ENCODE assay signal across 9 cellular contexts in genomic region chr19:51020988-51021651, GRCh38. TPM values are rescaled to one million over a fixed set of nuclear protein-coding genes. Genes with fewer than 3 reads are reported as not detected.
DNase-seq lines count a peak whose midpoint lies in the region; ATAC-seq and TF ChIP-seq lines count a peak whose summit lies in the region.
"Had no signal": no experiment of that assay in that cellular context is flagged by ENCODE, and none has a peak within 500 bp of the region (broad histone marks: within the 10 kb centered on the region; RNA-seq: fewer than 3 reads in every experiment).

No MANE protein-coding gene starts in this region.

- H3K9me3 Mint-ChIP-seq in Calu3 (ENCODE audit: low read depth, unreplicated experiment) (no peaks in the 10 kb centered on the region), neural progenitor cell (peaks cover 10% of the 10 kb centered on the region)

- no peaks in the 10 kb centered on the region for H4K20me1 ChIP-seq in PC-3 (ENCODE audit: low read length)
- H4K20me1 ChIP-seq in neural progenitor cell (ENCODE audit: low read depth) = peaks cover 7% of the 10 kb centered on the region

- DNase-seq in Calu3 = peak; percentile 61
- DNase-seq in HFF-Myc (ENCODE audit: extremely low read depth, low read depth) = peak; percentile 5
- peak; percentile 85 for DNase-seq in PC-3
- DNase-seq in neural progenitor cell (ENCODE audit: low spot score) = peak; percentile 74
- no peak for DNase-seq in HK-2 (ENCODE audit: unreplicated experiment)
- DNase-seq in mesenteric fat pad (ENCODE audit: low spot score) = no peak

- H3K9me3 ChIP-seq in PC-3 (ENCODE audit: low read length) = no peaks in the 10 kb centered on the region
- no peaks in the 10 kb centered on the region for H3K9me3 ChIP-seq in esophagus (ENCODE audit: control insufficient read depth in 2 of 2, insufficient read depth in 1 of 2, low read depth in 1 of 2, low read length in 1 of 2)
- H3K9me3 ChIP-seq in neural progenitor cell (ENCODE audit: low read depth) = no peaks in the 10 kb centered on the region

- H3K79me2 ChIP-seq in PC-3 (ENCODE audit: low read length) = no peaks in the 10 kb centered on the region
- H3K79me2 ChIP-seq in neural progenitor cell (ENCODE audit: low read depth) = no peaks in the 10 kb centered on the region

- H3K36me3 ChIP-seq in PC-3 (ENCODE audit: low read depth, low read length) (no peaks in the 10 kb centered on the region), esophagus (ENCODE audit: control insufficient read depth in 2 of 2, insufficient read depth in 2 of 2, low read length in 1 of 2) (no peaks in the 10 kb centered on the region), neural progenitor cell (no peaks in the 10 kb centered on the region)

- no peak overlapping the region for H3K9ac ChIP-seq in PC-3 (ENCODE audit: low read length)
- no peak overlapping the region for H3K9ac ChIP-seq in neural progenitor cell

- peak overlapping the region; percentile 24 for H3K4me2 ChIP-seq in PC-3 (ENCODE audit: low read length)
- H3K4me2 ChIP-seq in neural progenitor cell = no peak overlapping the region

- peak; percentile 58 for ATAC-seq in PC-3
- no peak for ATAC-seq in HG03520 (IDR thresholded peaks at IDR 0.05; ENCODE audit: unreplicated experiment)

- H3K27me3 Mint-ChIP-seq in Calu3 (ENCODE audit: unreplicated experiment) = peaks cover 1% of the 10 kb centered on the region
- H3K27me3 Mint-ChIP-seq in neural progenitor cell (ENCODE audit: insufficient read depth, low read depth) = peaks cover 52% of the 10 kb centered on the region

- H3F3A ChIP-seq in PC-3 (ENCODE audit: low read length, unreplicated experiment) (no peaks in the 10 kb centered on the region), neural progenitor cell (ENCODE audit: low read depth) (peaks cover 27% of the 10 kb centered on the region)

- no TSS peak for BruUV-seq in Calu3 (replicated peaks; lab: Mats Ljungman, UMichigan)
- no TSS peak for BruUV-seq in PC-3 (replicated peaks; lab: Mats Ljungman, UMichigan)

- no peaks in the 10 kb centered on the region for H3K9me2 ChIP-seq in PC-3 (replicated peaks; ENCODE audit: low read length)

- TF ChIP-seq CTCF in Calu3 (IDR thresholded peaks at IDR 0.05; ENCODE audit: unreplicated experiment) = peak; percentile 59
- TF ChIP-seq CTCF in HFF-Myc (IDR thresholded peaks at IDR 0.05; ENCODE audit: low read depth, low read length, missing control alignments) = peak; percentile 57
- peak; percentile 97 for TF ChIP-seq CTCF in PC-3 (conservative IDR thresholded peaks at IDR 0.05; ENCODE audit: low read depth, low read length)
- TF ChIP-seq CTCF in neural progenitor cell (IDR thresholded peaks at IDR 0.05) = peak; percentile 86

- H3K36me3 Mint-ChIP-seq in Calu3 (ENCODE audit: insufficient read depth, unreplicated experiment) = peaks cover 41% of the 10 kb centered on the region
- H3K36me3 Mint-ChIP-seq in neural progenitor cell = no peaks in the 10 kb centered on the region

- intact Hi-C loops in Calu3 (cut with micrococcal nuclease; ENCODE audit: unreplicated experiment) = loop anchor here (1.0 kb wide), 1 partner anchor 76 kb away; no protein-coding TSS in a partner anchor
- intact Hi-C loops in PC-3 (cut with micrococcal nuclease) = loop anchor here (1.0 to 5.0 kb wide), 4 partner anchors 49 to 314 kb away; no protein-coding TSS in a partner anchor

- 30 to 39% methylated on average over 7 of the region's 7 CpGs for WGBS in esophagus, 2 donors

- CTCF ChIA-PET in Calu3 (lab: Charles Lee) (interaction anchor here (0.7 to 2.2 kb wide), 22 partner anchors 12 to 679 kb away, joined by 3 to 37 read pairs (median 4); partner anchors contain the start of gene KLK13), PC-3 (lab: Charles Lee) (interaction anchor here (0.5 to 3.5 kb wide), 12 partner anchors 48 to 664 kb away, joined by 3 to 79 read pairs (median 4); no protein-coding TSS in a partner anchor)

- H3K4me3 ChIP-seq in HFF-Myc (replicated peaks; ENCODE audit: low read depth, low read length) (no peak overlapping the region), PC-3 (ENCODE audit: low read length) (no peak overlapping the region), esophagus (ENCODE audit: low read depth in 1 of 2, low read length in 2 of 2) (no peak overlapping the region), neural progenitor cell (no peak overlapping the region)

- H3K4me3 Mint-ChIP-seq in Calu3 (ENCODE audit: low read depth, unreplicated experiment) (no peak overlapping the region), neural progenitor cell (no peak overlapping the region)

- H3K27ac ChIP-seq in PC-3 (ENCODE audit: low read length) (no peak overlapping the region), esophagus (ENCODE audit: low read depth in 2 of 2, low read length in 1 of 2) (peak overlapping the region; percentile 94 to 96), neural progenitor cell (no peak overlapping the region)

- POLR2A ChIA-PET in PC-3 (lab: Charles Lee; ENCODE audit: unreplicated experiment) = no interaction called here

- H3K4me1 Mint-ChIP-seq in Calu3 (ENCODE audit: low read depth, unreplicated experiment) (peaks cover 32% of the 10 kb centered on the region), neural progenitor cell (peaks cover 7% of the 10 kb centered on the region)

- H2AFZ ChIP-seq in PC-3 (ENCODE audit: low read length) (peak overlapping the region; percentile 26), neural progenitor cell (replicated peaks) (peak overlapping the region; percentile 94)

- H3K4me1 ChIP-seq in PC-3 (ENCODE audit: insufficient read depth, low read length) (peaks cover 16% of the 10 kb centered on the region), esophagus (ENCODE audit: control insufficient read depth in 2 of 2, insufficient read depth in 2 of 2, low read length in 1 of 2) (peaks cover 0 to 5% of the 10 kb centered on the region in 2 donors), neural progenitor cell (peaks cover 28% of the 10 kb centered on the region)

- H3K27ac Mint-ChIP-seq in Calu3 (ENCODE audit: unreplicated experiment) (no peak overlapping the region), neural progenitor cell (no peak overlapping the region)

- no peaks in the 10 kb centered on the region for H3K27me3 ChIP-seq in PC-3 (ENCODE audit: low read length)
- peaks cover 0 to 6% of the 10 kb centered on the region in 2 donors for H3K27me3 ChIP-seq in esophagus (ENCODE audit: control insufficient read depth in 1 of 2, insufficient read depth in 2 of 2, low read length in 2 of 2)
- peaks cover 48% of the 10 kb centered on the region for H3K27me3 ChIP-seq in neural progenitor cell

RNA-seq across cellular contexts. Expression of gene KLK10, which starts 1.6 kb away (rescaled TPM):
- total RNA-seq in Calu3 (2022) = 24.2 and 32.9 TPM in 2 replicates
- 1.2 and 2.9 TPM in 2 replicates for total RNA-seq in PC-3 (2014; rRNA removed)
- 100 to 1,000 TPM; 223 to 304 TPM for polyA plus RNA-seq in esophagus
- total RNA-seq in neural progenitor cell (ENCODE audit: low replicate concordance) = 1.9 TPM in 1 of 2 replicates, not detected in the other
- not detected for total RNA-seq in mesenteric fat pad
- total RNA-seq: mononuclear cell had no signal

RNA-seq across cellular contexts. Expression of gene KLK11, which starts 5.3 kb away (rescaled TPM):
- total RNA-seq in Calu3 (2022) = 10.8 and 25.1 TPM in 2 replicates
- 0.23 TPM in 1 of 2 replicates, not detected in the other for total RNA-seq in PC-3 (2014; rRNA removed)
- polyA plus RNA-seq in esophagus = 100 to 1,000 TPM; 168 to 345 TPM
- not detected in 2 replicates for total RNA-seq in neural progenitor cell (ENCODE audit: low replicate concordance)
- total RNA-seq in mesenteric fat pad = not detected
- total RNA-seq: mononuclear cell had no signal

RNA-seq across cellular contexts. Expression of gene KLK12, which starts 13.7 kb away (rescaled TPM):
- total RNA-seq in Calu3 (2022) = not detected in 2 replicates
- not detected in 2 replicates for total RNA-seq in PC-3 (2014; rRNA removed)
- polyA plus RNA-seq in esophagus = 100 to 1,000 TPM in 1 of 2 donors, 10 to 100 TPM in 1; 12.4 to 427 TPM
- not detected in 2 replicates for total RNA-seq in neural progenitor cell (ENCODE audit: low replicate concordance)
- not detected for total RNA-seq in mesenteric fat pad
- total RNA-seq: mononuclear cell had no signal

RNA-seq across cellular contexts. Expression of gene KLK8, which starts 19.7 kb away (rescaled TPM):
- 0.71 and 0.91 TPM in 2 replicates for total RNA-seq in Calu3 (2022)
- 2.3 TPM in 1 of 2 replicates, not detected in the other for total RNA-seq in PC-3 (2014; rRNA removed)
- 100 to 1,000 TPM; 226 to 261 TPM for polyA plus RNA-seq in esophagus
- total RNA-seq in neural progenitor cell (ENCODE audit: low replicate concordance) = 0.46 TPM in 1 of 2 replicates, not detected in the other
- not detected for total RNA-seq in mesenteric fat pad
- total RNA-seq: mononuclear cell had no signal

RNA-seq across cellular contexts. Expression of gene KLK7, which starts 37.4 kb away (rescaled TPM):
- total RNA-seq in Calu3 (2022) (6.5 and 7.9 TPM in 2 replicates), PC-3 (2014; rRNA removed) (0.23 and 3.6 TPM in 2 replicates), neural progenitor cell (ENCODE audit: low replicate concordance) (0.28 and 0.36 TPM in 2 replicates), mesenteric fat pad (not detected)
- 10 to 100 TPM; 36.4 to 96.4 TPM for polyA plus RNA-seq in esophagus
- total RNA-seq: mononuclear cell had no signal

Comparison
In these comparisons a context has a peak if more than half of its experiments do, and no peak if none do; other contexts are left out.
1. DNase-seq: peak in Calu3 (single experiment), HFF-Myc (single experiment), PC-3 (single experiment) and neural progenitor cell (single experiment); none in HK-2 (single experiment) and mesenteric fat pad (single experiment).
2. H3K27ac ChIP-seq: peak in esophagus (2 of 2); none in PC-3 (single experiment) and neural progenitor cell (single experiment).
3. Peak in every context shown above with its lines, with median percentiles within 50 percentile points of each other: CTCF ChIP-seq.